ENCODE assay signal across 8 cellular contexts in genomic region chr15:44711089-44711355, GRCh38. TPM values are rescaled to one million over a fixed set of nuclear protein-coding genes. Genes with fewer than 3 reads are reported as not detected.
DNase-seq lines count a peak whose midpoint lies in the region; ATAC-seq and TF ChIP-seq lines count a peak whose summit lies in the region.

Gene PATL2 (minus strand): TSS chr15:44711323. CDS start chr15:44676490, 34,833 bp downstream.

- H2BK12ac ChIP-seq in neuronal stem cell (ENCODE audit: low read length) = no peak within 1 kb of the TSS

- H4K91ac ChIP-seq in neuronal stem cell (ENCODE audit: low read depth, low read length, poor library complexity) = no peak within 1 kb of the TSS

- DNase-seq in CD4-positive, CD25-positive, alpha-beta regulatory T cell = no peak
- DNase-seq in neuronal stem cell (ENCODE audit: low spot score) (no peak), NAMALWA (ENCODE audit: low spot score) (no peak), mesenteric fat pad (ENCODE audit: low spot score) (no peak)

- no peaks in the 10 kb centered on the region for H3K27me3 ChIP-seq in CD4-positive, CD25-positive, alpha-beta regulatory T cell (ENCODE audit: control insufficient read depth, insufficient read depth, low read length)
- H3K27me3 ChIP-seq in OCI-LY3 (ENCODE audit: low read depth, low read length) = no peaks in the 10 kb centered on the region
- no peaks in the 10 kb centered on the region for H3K27me3 ChIP-seq in endocrine pancreas (ENCODE audit: control insufficient read depth, insufficient read depth, low read length)
- peaks cover 0 to 9% (median 0%) of the 10 kb centered on the region in 3 experiments for H3K27me3 ChIP-seq in neuronal stem cell (ENCODE audit: control insufficient read depth in 3 of 3, insufficient read depth in 3 of 3, low read depth in 1 of 3, low read length in 3 of 3)

- ATAC-seq in CD4-positive, CD25-positive, alpha-beta regulatory T cell (ENCODE audit: low read depth in 2 of 2) = no peak
- no peak for ATAC-seq in GM19467 (IDR thresholded peaks at IDR 0.05; ENCODE audit: unreplicated experiment)
- ATAC-seq in activated CD4-positive, CD25-positive, alpha-beta regulatory T cell treated with anti-CD3 and anti-CD28 coated beads, Interleukin-2, amount 50 U/mL, for 24 hours = no peak

- peak within 1 kb of the TSS; percentile 47 for H3K14ac ChIP-seq in neuronal stem cell (ENCODE audit: low read length)

- peak within 1 kb of the TSS; percentile 97 for H3K18ac ChIP-seq in neuronal stem cell (ENCODE audit: low read length)

- no peak within 1 kb of the TSS for H4K8ac ChIP-seq in neuronal stem cell (ENCODE audit: low read depth, low read length)

- H3K79me2 ChIP-seq in OCI-LY3 (ENCODE audit: low read length) = peaks cover 68% of the 10 kb centered on the region

- peaks cover 42% of the 10 kb centered on the region for H3K36me3 ChIP-seq in CD4-positive, CD25-positive, alpha-beta regulatory T cell (ENCODE audit: control insufficient read depth, insufficient read depth, low read length)
- H3K36me3 ChIP-seq in OCI-LY3 (replicated peaks; ENCODE audit: low read depth, low read length) (peaks cover 45% of the 10 kb centered on the region), endocrine pancreas (ENCODE audit: control insufficient read depth, insufficient read depth, low read length) (no peaks in the 10 kb centered on the region), neuronal stem cell (replicated peaks in 1 of 2; ENCODE audit: control insufficient read depth in 2 of 2, insufficient read depth in 2 of 2, low read length in 2 of 2) (peaks cover 3 to 9% of the 10 kb centered on the region in 2 donors)

- peaks cover 10 to 53% (median 41%) of the 10 kb centered on the region in 4 donors for H3K4me1 Mint-ChIP-seq in CD4-positive, CD25-positive, alpha-beta regulatory T cell

- peak within 1 kb of the TSS; percentile 88 for H2BK15ac ChIP-seq in neuronal stem cell (ENCODE audit: low read length)

- peak within 1 kb of the TSS; percentile 100 for H3K4me3 ChIP-seq in CD4-positive, CD25-positive, alpha-beta regulatory T cell (ENCODE audit: low read depth, low read length)
- H3K4me3 ChIP-seq in OCI-LY3 (ENCODE audit: low read length) (peak within 1 kb of the TSS; percentile 96), endocrine pancreas (ENCODE audit: control insufficient read depth, insufficient read depth, low read length) (peak within 1 kb of the TSS; percentile 99), neuronal stem cell (ENCODE audit: low read length in 2 of 2) (peak within 1 kb of the TSS; percentile 79 to 93)

- H2BK5ac ChIP-seq in neuronal stem cell (ENCODE audit: low read length) = peak within 1 kb of the TSS; percentile 11

- TF ChIP-seq CTCF in OCI-LY3 (IDR thresholded peaks at IDR 0.05; ENCODE audit: low read depth, low read length) = no peak

- no peaks in the 10 kb centered on the region for H3K79me1 ChIP-seq in neuronal stem cell (ENCODE audit: low read depth, low read length)

- peaks cover 0 to 11% (median 0%) of the 10 kb centered on the region in 7 donors for H3K9me3 Mint-ChIP-seq in CD4-positive, CD25-positive, alpha-beta regulatory T cell

- H3K4ac ChIP-seq in neuronal stem cell (ENCODE audit: low read length) = no peak within 1 kb of the TSS

- H3K9ac ChIP-seq in OCI-LY3 (ENCODE audit: low read length) (peak within 1 kb of the TSS; percentile 99), endocrine pancreas (ENCODE audit: control insufficient read depth, insufficient read depth, low read length) (peak within 1 kb of the TSS; percentile 85), neuronal stem cell (ENCODE audit: low read depth, low read length, poor library complexity) (peak within 1 kb of the TSS; percentile 95)

- no CpG with 5 or more reads among the region's 11 CpGs for WGBS in neuronal stem cell (ENCODE audit: extremely low coverage in 2 of 2, insufficient read length in 2 of 2, insufficient replicate concordance in 1 of 2), 2 donors

- H3K4me2 ChIP-seq in OCI-LY3 (ENCODE audit: low read length) (peak within 1 kb of the TSS; percentile 92), neuronal stem cell (ENCODE audit: insufficient read depth, low read length, poor library complexity, severe bottlenecking) (peak within 1 kb of the TSS; percentile 96)

- peaks cover 11% of the 10 kb centered on the region for H3K27me3 Mint-ChIP-seq in CD4-positive, CD25-positive, alpha-beta regulatory T cell

- H3K9me3 ChIP-seq in CD4-positive, CD25-positive, alpha-beta regulatory T cell (ENCODE audit: control insufficient read depth in 2 of 2, low read length in 2 of 2) = no peaks in the 10 kb centered on the region
- H3K9me3 ChIP-seq in OCI-LY3 (ENCODE audit: insufficient read depth, low read length) = no peaks in the 10 kb centered on the region
- H3K9me3 ChIP-seq in endocrine pancreas (ENCODE audit: control insufficient read depth, low read length) = no peaks in the 10 kb centered on the region
- H3K9me3 ChIP-seq in neuronal stem cell (replicated peaks in 1 of 2; ENCODE audit: control insufficient read depth in 2 of 2, insufficient read depth in 1 of 2, low read depth in 1 of 2, low read length in 2 of 2) = no peaks in the 10 kb centered on the region

- peaks cover 55% of the 10 kb centered on the region for H3K36me3 Mint-ChIP-seq in CD4-positive, CD25-positive, alpha-beta regulatory T cell

- peak within 1 kb of the TSS; percentile 92 for H3K23ac ChIP-seq in neuronal stem cell (ENCODE audit: low read depth, low read length, poor library complexity)

- no peak within 1 kb of the TSS; the same call in 1 of the 2 replicates for H2AFZ ChIP-seq in OCI-LY3 (ENCODE audit: low read depth, low read length)
- H2AFZ ChIP-seq in neuronal stem cell (ENCODE audit: low read length) = peak within 1 kb of the TSS; percentile 90

- peak within 1 kb of the TSS; percentile 81 for H2BK120ac ChIP-seq in neuronal stem cell (ENCODE audit: low read depth, low read length)

- peak within 1 kb of the TSS; percentile 100 for H3K27ac ChIP-seq in CD4-positive, CD25-positive, alpha-beta regulatory T cell (ENCODE audit: insufficient read depth, low read length, poor library complexity, severe bottlenecking)
- H3K27ac ChIP-seq in OCI-LY3 (ENCODE audit: low read length) (peak within 1 kb of the TSS; percentile 96), neuronal stem cell (replicated peaks; ENCODE audit: low read length) (peak within 1 kb of the TSS; percentile 50)

- H3K27ac Mint-ChIP-seq in CD4-positive, CD25-positive, alpha-beta regulatory T cell = peak within 1 kb of the TSS; percentile 99 to 100 (median 100)

- H2AK5ac ChIP-seq in neuronal stem cell (ENCODE audit: low read depth, low read length) = no peak within 1 kb of the TSS

- H3K4me3 Mint-ChIP-seq in CD4-positive, CD25-positive, alpha-beta regulatory T cell = peak within 1 kb of the TSS; percentile 98 to 100 (median 99)

- H3K4me1 ChIP-seq in CD4-positive, CD25-positive, alpha-beta regulatory T cell (ENCODE audit: control insufficient read depth, insufficient read depth, low read length, poor library complexity, severe bottlenecking) = peaks cover 49% of the 10 kb centered on the region
- H3K4me1 ChIP-seq in OCI-LY3 (ENCODE audit: low read length) (peaks cover 38% of the 10 kb centered on the region), endocrine pancreas (ENCODE audit: control insufficient read depth, insufficient read depth, low read length) (no peaks in the 10 kb centered on the region), neuronal stem cell (ENCODE audit: control insufficient read depth in 2 of 2, insufficient read depth in 1 of 2, low read depth in 1 of 2, low read length in 2 of 2) (peaks cover 0 to 11% of the 10 kb centered on the region in 2 donors)

- peaks cover 43% of the 10 kb centered on the region for H4K20me1 ChIP-seq in OCI-LY3 (ENCODE audit: insufficient read depth, low read length)

RNA-seq across cellular contexts. Expression of gene PATL2, which starts in this region (rescaled TPM):
- total RNA-seq in CD4-positive, CD25-positive, alpha-beta regulatory T cell = 44.1 TPM
- 10 to 100 TPM in 2 of 4 donors, 1 to 10 TPM in 2; 7.8 to 20.6 (median 12.8) TPM for polyA plus RNA-seq in CD4-positive, CD25-positive, alpha-beta regulatory T cell
- 0.49 TPM for polyA plus RNA-seq in neuronal stem cell (2013, experiment 1 of 2)
- 0.53 TPM for polyA plus RNA-seq in neuronal stem cell (2013, experiment 2 of 2)
- 2.2 TPM for total RNA-seq in mesenteric fat pad

Comparison
In these comparisons a context has a peak if more than half of its experiments do, and no peak if none do; other contexts are left out.
1. RNA of gene PATL2 (total RNA-seq): 44.1 TPM in CD4-positive, CD25-positive, alpha-beta regulatory T cell (single experiment); 2.2 TPM in mesenteric fat pad (single experiment); every median in the first group is over 10 times any median in the second.
2. H3K27ac ChIP-seq: peak in every context shown above with its lines; median percentile 100 in CD4-positive, CD25-positive, alpha-beta regulatory T cell; 96 in OCI-LY3; 50 in neuronal stem cell.
3. Peak in every context shown above with its lines, with median percentiles within 50 percentile points of each other: H3K4me3 ChIP-seq and H3K9ac ChIP-seq.